Comparison of ENCODE assay signal across 9 cellular contexts in genomic region chr7:152341039-152341913, GRCh38.
DNase-seq lines count a peak whose midpoint lies in the region; ATAC-seq, FAIRE-seq and TF ChIP-seq lines count a peak whose summit lies in the region.
"Had no signal": no experiment of that assay in that cellular context is flagged by ENCODE, and none has a peak within 500 bp of the region (broad histone marks: within the 10 kb centered on the region; RNA-seq: fewer than 3 reads in every experiment).

No MANE protein-coding gene starts in this region.

- H3K27me3 ChIP-seq in H9 (ENCODE audit: insufficient read depth, low read length) (no peaks in the 10 kb centered on the region), body of pancreas (no peaks in the 10 kb centered on the region), upper lobe of left lung (no peaks in the 10 kb centered on the region)

- no peak overlapping the region for H2BK120ac ChIP-seq in H9 (ENCODE audit: low read depth, low read length, poor library complexity, severe bottlenecking)

- H3K4me3 Mint-ChIP-seq in H9 = no peak overlapping the region
- no peak overlapping the region for H3K4me3 Mint-ChIP-seq in activated naive CD4-positive, alpha-beta T cell treated with anti-CD3 and anti-CD28 coated beads for 36 hours
- H3K4me3 Mint-ChIP-seq: activated naive CD4-positive, alpha-beta T cell treated with anti-CD3 and anti-CD28 coated beads, Interleukin-2, amount 50 U/mL, for 24 hours had no signal

- H3T11ph ChIP-seq in H9 (ENCODE audit: low read length) = no peak overlapping the region

- CTCF ChIA-PET in activated naive CD4-positive, alpha-beta T cell treated with anti-CD3 and anti-CD28 coated beads for 36 hours (lab: Charles Lee) = interaction anchor here (0.9 to 1.3 kb wide), 3 partner anchors 10 to 366 kb away, joined by 3 read pairs; no protein-coding TSS in a partner anchor

- H4K8ac ChIP-seq in H9 (replicated peaks; ENCODE audit: insufficient read length, low read depth, low read length) = no peak overlapping the region

- H3K36me3 Mint-ChIP-seq in H9 (ENCODE audit: insufficient read depth in 1 of 3, low read depth in 3 of 3) = no peaks in the 10 kb centered on the region
- H3K36me3 Mint-ChIP-seq in activated naive CD4-positive, alpha-beta T cell treated with anti-CD3 and anti-CD28 coated beads for 36 hours (ENCODE audit: low read depth) = no peaks in the 10 kb centered on the region

- H3K9me3 Mint-ChIP-seq in H9 = no peaks in the 10 kb centered on the region
- no peaks in the 10 kb centered on the region for H3K9me3 Mint-ChIP-seq in activated naive CD4-positive, alpha-beta T cell treated with anti-CD3 and anti-CD28 coated beads for 36 hours
- H3K9me3 Mint-ChIP-seq: activated naive CD4-positive, alpha-beta T cell treated with anti-CD3 and anti-CD28 coated beads, Interleukin-2, amount 50 U/mL, for 24 hours had no signal

- H3K4me1 Mint-ChIP-seq in H9 = peaks cover 3 to 8% of the 10 kb centered on the region in 2 experiments
- H3K4me1 Mint-ChIP-seq in activated naive CD4-positive, alpha-beta T cell treated with anti-CD3 and anti-CD28 coated beads for 36 hours (ENCODE audit: low read depth) = peaks cover 40% of the 10 kb centered on the region

- no peak overlapping the region for H3K14ac ChIP-seq in H9 (ENCODE audit: insufficient read depth, low read length)

- peaks cover 3% of the 10 kb centered on the region for H3K79me1 ChIP-seq in H9 (ENCODE audit: insufficient read depth, low read depth, low read length, poor library complexity, severe bottlenecking)

- intact Hi-C loops in body of pancreas (cut with DNase I) (no loop called here), kidney (cut with DNase I) (no loop called here)
- intact Hi-C loops in activated naive CD4-positive, alpha-beta T cell treated with anti-CD3 and anti-CD28 coated beads for 36 hours (cut with micrococcal nuclease) = no loop called here

- no peak overlapping the region for H2AFZ ChIP-seq in H9 (ENCODE audit: low read length)

- H3K27ac Mint-ChIP-seq in H9 = no peak overlapping the region
- no peak overlapping the region for H3K27ac Mint-ChIP-seq in activated naive CD4-positive, alpha-beta T cell treated with anti-CD3 and anti-CD28 coated beads for 36 hours
- H3K27ac Mint-ChIP-seq: activated naive CD4-positive, alpha-beta T cell treated with anti-CD3 and anti-CD28 coated beads, Interleukin-2, amount 50 U/mL, for 24 hours had no signal

- no peaks in the 10 kb centered on the region for H3K79me2 ChIP-seq in H9 (ENCODE audit: insufficient read depth, low read length)

- DNase-seq in NCI-H1105 treated with DMSO at 0.1 percent for 48 hours (lab: John Stamatoyannopoulos, UW) = peak; percentile 10
- DNase-seq in NCI-H1105 (lab: John Stamatoyannopoulos, UW) = no peak
- no peak for DNase-seq in H9
- peak; percentile 36 for DNase-seq in NCI-H1092 treated with DMSO at 0.1 percent for 48 hours (lab: John Stamatoyannopoulos, UW)
- DNase-seq in body of pancreas = peak; percentile 45 to 70 (median 58)
- no peak for DNase-seq in kidney
- peak in 1 of 2 donors; percentile 68 for DNase-seq in upper lobe of left lung
- no peak for DNase-seq in activated naive CD4-positive, alpha-beta T cell treated with anti-CD3 and anti-CD28 coated beads for 36 hours

- H3K9me3 ChIP-seq in H9 (ENCODE audit: control insufficient read depth, low read depth, low read length) (no peaks in the 10 kb centered on the region), body of pancreas (no peaks in the 10 kb centered on the region), kidney (ENCODE audit: control insufficient read depth in 1 of 2, low read length in 2 of 2) (no peaks in the 10 kb centered on the region), upper lobe of left lung (no peaks in the 10 kb centered on the region)

- peak; percentile 88 for FAIRE-seq in kidney (lab: Jason Lieb, UNC)

- H3K9ac ChIP-seq in H9 (ENCODE audit: extremely low read depth, insufficient read length, low read length) (no peak overlapping the region), kidney (ENCODE audit: low read length in 2 of 2) (peak overlapping the region in 1 of 2 donors; percentile 16)

- H3K4me1 ChIP-seq in H9 (ENCODE audit: insufficient read depth, low read length) (no peaks in the 10 kb centered on the region), body of pancreas (peaks cover 19% of the 10 kb centered on the region), kidney (ENCODE audit: control insufficient read depth in 1 of 2, insufficient read depth in 1 of 2, low read depth in 1 of 2, low read length in 2 of 2) (peaks cover 5 to 8% of the 10 kb centered on the region in 2 donors), upper lobe of left lung (peaks cover 17 to 38% (median 27%) of the 10 kb centered on the region in 4 donors)

- no peak for TF ChIP-seq EP300 in upper lobe of left lung (IDR thresholded peaks at IDR 0.05)

- ATAC-seq in body of pancreas (peak; percentile 87), upper lobe of left lung (ENCODE audit: low FRiP score in 2 of 2) (peak; percentile 85 to 86)

- H3K27ac ChIP-seq in H9 (ENCODE audit: insufficient read length, low read depth, low read length) (no peak overlapping the region), body of pancreas (peak overlapping the region in 3 of 4 donors; percentile 66 to 76 (median 68)), kidney (ENCODE audit: low read depth in 2 of 2, low read length in 2 of 2) (peak overlapping the region in 1 of 2 donors; percentile 43), upper lobe of left lung (peak overlapping the region in 3 of 4 donors; percentile 0 to 57 (median 27))

- WGBS in H9 (ENCODE audit: extremely low coverage, insufficient read length, low lambda C conversion rate) = no CpG with 5 or more reads among the region's 2 CpGs
- 40 to 46% methylated on average over 2 of the region's 2 CpGs for WGBS in body of pancreas, 2 donors
- WGBS in upper lobe of left lung, 2 donors = 67 to 68% methylated on average over 2 of the region's 2 CpGs

- H3K36me3 ChIP-seq in body of pancreas (replicated peaks in 1 of 2; ENCODE audit: insufficient read depth in 1 of 2, low read depth in 2 of 2) (no peaks in the 10 kb centered on the region), kidney (ENCODE audit: control insufficient read depth in 1 of 2, insufficient read depth in 2 of 2, low read length in 2 of 2) (no peaks in the 10 kb centered on the region), upper lobe of left lung (no peaks in the 10 kb centered on the region)

- no peak overlapping the region for H2BK12ac ChIP-seq in H9 (ENCODE audit: insufficient read length, low read depth, low read length)

- no peaks in the 10 kb centered on the region for H4K20me1 ChIP-seq in H9 (ENCODE audit: control insufficient read depth, insufficient read depth, insufficient read length)

- H3K4ac ChIP-seq in H9 (ENCODE audit: low read depth, low read length) = no peak overlapping the region

- H3K56ac ChIP-seq in H9 (ENCODE audit: insufficient read length, low read depth, low read length) = no peak overlapping the region

- no peaks in the 10 kb centered on the region for H3K27me3 Mint-ChIP-seq in H9 (ENCODE audit: low read depth)
- no peaks in the 10 kb centered on the region for H3K27me3 Mint-ChIP-seq in activated naive CD4-positive, alpha-beta T cell treated with anti-CD3 and anti-CD28 coated beads for 36 hours (ENCODE audit: low read depth)
- H3K27me3 Mint-ChIP-seq: activated naive CD4-positive, alpha-beta T cell treated with anti-CD3 and anti-CD28 coated beads, Interleukin-2, amount 50 U/mL, for 24 hours had no signal

- H3K4me3 ChIP-seq in body of pancreas = no peak overlapping the region
- H3K4me3 ChIP-seq in kidney (ENCODE audit: low read length in 2 of 2) = peak overlapping the region in 1 of 2 donors; percentile 29
- no peak overlapping the region for H3K4me3 ChIP-seq in upper lobe of left lung

- no peak overlapping the region for H4K91ac ChIP-seq in H9 (ENCODE audit: insufficient read length, low read depth, low read length)

- no peak overlapping the region for H2BK15ac ChIP-seq in H9 (ENCODE audit: low read depth, low read length)

- TF ChIP-seq CTCF in H9 (conservative IDR thresholded peaks at IDR 0.05) (peak; percentile 59), body of pancreas (IDR thresholded peaks at IDR 0.05) (peak in 6 of 7 experiments; percentile 39 to 70 (median 65)), kidney (IDR thresholded peaks at IDR 0.05; ENCODE audit: borderline replicate concordance, extremely low read depth, insufficient read depth) (peak; percentile 65), upper lobe of left lung (IDR thresholded peaks at IDR 0.05) (peak in 4 of 6 experiments; percentile 41 to 59 (median 54))

- no peaks in the 10 kb centered on the region for H3K23me2 ChIP-seq in H9 (ENCODE audit: insufficient read length, low read depth, low read length, poor library complexity, severe bottlenecking)

- H2AK5ac ChIP-seq in H9 (ENCODE audit: insufficient read length, low read length) = no peak overlapping the region

- no peak overlapping the region for H2BK5ac ChIP-seq in H9 (ENCODE audit: insufficient read length, low read length)

- H2BK20ac ChIP-seq in H9 (ENCODE audit: low read depth, low read length, poor library complexity, severe bottlenecking) = no peak overlapping the region

- TF ChIP-seq POLR2A in body of pancreas (IDR thresholded peaks at IDR 0.05) (no peak), upper lobe of left lung (IDR thresholded peaks at IDR 0.05) (no peak)

- no peak overlapping the region for H3K4me2 ChIP-seq in H9 (ENCODE audit: insufficient read depth, insufficient read length, low read length)

- H3K18ac ChIP-seq in H9 (ENCODE audit: insufficient read length, low read depth, low read length) = no peak overlapping the region

- no peak overlapping the region for H4K5ac ChIP-seq in H9 (ENCODE audit: insufficient read length, low read depth, low read length)

- H3K23ac ChIP-seq in H9 (ENCODE audit: insufficient read length, low read depth, low read length) = no peak overlapping the region

Comparison
In these comparisons a context has a peak if more than half of its experiments do, and no peak if none do; other contexts are left out.
1. DNase-seq: peak in NCI-H1105 treated with DMSO at 0.1 percent for 48 hours (single experiment), NCI-H1092 treated with DMSO at 0.1 percent for 48 hours (single experiment) and body of pancreas (4 of 4); none in NCI-H1105 (single experiment), H9 (single experiment), kidney (single experiment) and activated naive CD4-positive, alpha-beta T cell treated with anti-CD3 and anti-CD28 coated beads for 36 hours (single experiment).
2. Peak in every context shown above with its lines, with median percentiles within 50 percentile points of each other: CTCF ChIP-seq.